ENCODE assay signal across 8 cellular contexts in genomic region chr21:36980280-36981048, GRCh38. TPM values are rescaled to one million over a fixed set of nuclear protein-coding genes. Genes with fewer than 3 reads are reported as not detected.
DNase-seq lines count a peak whose midpoint lies in the region; ATAC-seq and TF ChIP-seq lines count a peak whose summit lies in the region.

No MANE protein-coding gene starts in this region.

- no peak for TF ChIP-seq EP300 in ovary (IDR thresholded peaks at IDR 0.05)

- peak overlapping the region; percentile 41 for H3K4me3 Mint-ChIP-seq in activated CD8-positive, alpha-beta memory T cell treated with anti-CD3 and anti-CD28 coated beads, Interleukin-2, amount 10 ng/mL, durations not matched to agents 7 days and 5 days

- H3K27me3 ChIP-seq in ovary = no peaks in the 10 kb centered on the region

- H3K4me3 ChIP-seq in WI38 (ENCODE audit: low read depth, low read length) (peak overlapping the region; percentile 19; the same call in 1 of the 2 replicates), foreskin fibroblast (ENCODE audit: low read depth in 1 of 2, low read length in 2 of 2) (peak overlapping the region; percentile 41 to 49), ovary (peak overlapping the region; percentile 41)

- intact Hi-C loops in ovary (cut with DNase I) = no loop called here

- peaks cover 9% of the 10 kb centered on the region for H3K27me3 Mint-ChIP-seq in activated CD8-positive, alpha-beta memory T cell treated with anti-CD3 and anti-CD28 coated beads, Interleukin-2, amount 10 ng/mL, durations not matched to agents 7 days and 5 days

- TF ChIP-seq CTCF in WI38 (IDR thresholded peaks at IDR 0.05; ENCODE audit: low read depth, low read length) (no peak), foreskin fibroblast (IDR thresholded peaks at IDR 0.05; ENCODE audit: low read depth, low read length) (no peak), ovary (IDR thresholded peaks at IDR 0.05) (no peak)

- no peaks in the 10 kb centered on the region for H3K9me3 Mint-ChIP-seq in activated CD8-positive, alpha-beta memory T cell treated with anti-CD3 and anti-CD28 coated beads, Interleukin-2, amount 10 ng/mL, durations not matched to agents 7 days and 5 days (ENCODE audit: low read depth)

- no peaks in the 10 kb centered on the region for H3K36me3 Mint-ChIP-seq in activated CD8-positive, alpha-beta memory T cell treated with anti-CD3 and anti-CD28 coated beads, Interleukin-2, amount 10 ng/mL, durations not matched to agents 7 days and 5 days

- 3 to 7% (median 6%) methylated on average over 35 to 53 of the region's 53 CpGs for WGBS in ovary, 3 donors

- no peaks in the 10 kb centered on the region for H3K36me3 ChIP-seq in ovary

- no peak overlapping the region for H3K27ac Mint-ChIP-seq in activated CD8-positive, alpha-beta memory T cell treated with anti-CD3 and anti-CD28 coated beads, Interleukin-2, amount 10 ng/mL, durations not matched to agents 7 days and 5 days

- ATAC-seq in activated CD8-positive, alpha-beta memory T cell treated with anti-CD3 and anti-CD28 coated beads, Interleukin-2, amount 10 ng/mL, durations not matched to agents 7 days and 5 days = peak; percentile 38
- no peak for ATAC-seq in GM21515 (IDR thresholded peaks at IDR 0.05; ENCODE audit: unreplicated experiment)

- H3K9me3 ChIP-seq in ovary = no peaks in the 10 kb centered on the region

- CTCF ChIA-PET in activated CD8-positive, alpha-beta memory T cell treated with anti-CD3 and anti-CD28 coated beads, Interleukin-2, amount 10 ng/mL, durations not matched to agents 7 days and 5 days (lab: Charles Lee) = interaction anchor here (2.1 to 4.4 kb wide), 2 partner anchors 9 to 30 kb away, joined by 10 to 44 read pairs; no protein-coding TSS in a partner anchor

- peaks cover 25% of the 10 kb centered on the region for H3K4me1 Mint-ChIP-seq in activated CD8-positive, alpha-beta memory T cell treated with anti-CD3 and anti-CD28 coated beads, Interleukin-2, amount 10 ng/mL, durations not matched to agents 7 days and 5 days

- no peak for DNase-seq in activated CD8-positive, alpha-beta memory T cell treated with anti-CD3 and anti-CD28 coated beads, Interleukin-2, amount 10 ng/mL, durations not matched to agents 7 days and 5 days
- no peak for DNase-seq in activated CD8-positive, alpha-beta memory T cell treated with anti-CD3 and anti-CD28 coated beads, Interleukin-2, amount 50 U/mL, for 48 hours
- DNase-seq in foreskin fibroblast (peak in 1 of 2 donors; percentile 35), ovary (peak; percentile 23 to 62 (median 33)), NCI-H2107 (lab: John Stamatoyannopoulos, UW) (no peak), HCEC 1CT (no peak)

- H3K4me1 ChIP-seq in ovary (ENCODE audit: insufficient read depth) = peaks cover 8% of the 10 kb centered on the region

- H3K27ac ChIP-seq in ovary = peak overlapping the region in 1 of 2 donors; percentile 50

- TF ChIP-seq POLR2A in ovary (IDR thresholded peaks at IDR 0.05) = no peak

RNA-seq across cellular contexts. Expression of gene HLCS, which starts 14.0 kb away (rescaled TPM):
- 10 to 100 TPM; 14.2 to 16.2 TPM for total RNA-seq in activated CD8-positive, alpha-beta memory T cell treated with anti-CD3 and anti-CD28 coated beads, Interleukin-2, amount 10 ng/mL, durations not matched to agents 7 days and 5 days
- total RNA-seq in ovary = 10 to 100 TPM in 6 of 7 donors, 1 to 10 TPM in 1; 8.8 to 20.3 (median 12.6) TPM
- polyA plus RNA-seq in ovary = 10 to 100 TPM in 1 of 2 donors, 1 to 10 TPM in 1; 4.0 to 12.4 TPM

RNA-seq across cellular contexts. Expression of gene RIPPLY3, which starts 26.0 kb away (rescaled TPM):
- under 1 TPM in 1 of 2 experiments, not detected in 1; 0.14 TPM for total RNA-seq in activated CD8-positive, alpha-beta memory T cell treated with anti-CD3 and anti-CD28 coated beads, Interleukin-2, amount 10 ng/mL, durations not matched to agents 7 days and 5 days
- total RNA-seq in ovary = not detected
- not detected for polyA plus RNA-seq in ovary

Comparison
In these comparisons a context has a peak if more than half of its experiments do, and no peak if none do; other contexts are left out.
1. DNase-seq: peak in ovary (5 of 5); none in activated CD8-positive, alpha-beta memory T cell treated with anti-CD3 and anti-CD28 coated beads, Interleukin-2, amount 10 ng/mL, durations not matched to agents 7 days and 5 days (single experiment), activated CD8-positive, alpha-beta memory T cell treated with anti-CD3 and anti-CD28 coated beads, Interleukin-2, amount 50 U/mL, for 48 hours (single experiment), NCI-H2107 (single experiment) and HCEC 1CT (single experiment).
2. Peak in every context shown above with its lines, with median percentiles within 50 percentile points of each other: H3K4me3 ChIP-seq.